ENCODE assay signal across 8 cellular contexts in the genomic region with DNA sequence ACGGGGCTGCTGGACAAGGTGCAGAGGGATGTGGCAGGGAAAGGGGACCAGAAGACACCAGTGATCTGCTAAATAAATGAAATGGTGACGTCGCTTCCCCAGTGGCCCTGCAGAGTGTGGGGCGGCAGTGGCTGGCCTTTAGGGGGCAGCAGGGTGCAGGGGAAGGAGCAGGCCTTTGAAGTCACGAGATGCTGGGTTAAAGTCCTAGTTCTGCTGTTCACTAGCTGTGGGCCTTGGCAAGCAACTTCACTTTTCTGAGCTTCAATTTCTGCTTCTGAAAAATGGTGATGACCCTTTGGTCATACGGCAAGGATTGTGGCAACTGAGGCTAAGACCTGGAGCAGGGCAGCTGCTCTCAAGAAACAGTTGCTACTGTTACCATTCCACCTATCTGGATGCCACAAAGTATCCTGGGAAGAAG. TPM values are rescaled to one million over a fixed set of nuclear protein-coding genes. Genes with fewer than 3 reads are reported as not detected.
DNase-seq lines count a peak whose midpoint lies in the region; ATAC-seq and TF ChIP-seq lines count a peak whose summit lies in the region.

No MANE protein-coding gene starts in this region.

- peak; percentile 78 for TF ChIP-seq CTCF in CD14-positive monocyte (IDR thresholded peaks at IDR 0.05)
- TF ChIP-seq CTCF in left ventricle myocardium inferior (IDR thresholded peaks at IDR 0.05; ENCODE audit: borderline replicate concordance) = peak; percentile 84
- peak; percentile 54 for TF ChIP-seq CTCF in smooth muscle cell (IDR thresholded peaks at IDR 0.05; ENCODE audit: borderline replicate concordance, insufficient read depth, poor library complexity, severe bottlenecking)

- H3K9me3 Mint-ChIP-seq in CD14-positive monocyte = no peaks in the 10 kb centered on the region

- H3K79me2 ChIP-seq in smooth muscle cell (ENCODE audit: low read depth) = no peaks in the 10 kb centered on the region

- 29% methylated on average over 6 of the region's 6 CpGs for WGBS in smooth muscle cell (ENCODE audit: low lambda C conversion rate)

- no peaks in the 10 kb centered on the region for H3K27me3 ChIP-seq in left ventricle myocardium inferior (ENCODE audit: low read depth)
- no peaks in the 10 kb centered on the region for H3K27me3 ChIP-seq in smooth muscle cell (ENCODE audit: low read depth)

- H3K4me3 Mint-ChIP-seq in CD14-positive monocyte = no peak overlapping the region

- no peak overlapping the region for H3K4me2 ChIP-seq in smooth muscle cell

- DNase-seq in CD14-positive monocyte (ENCODE audit: low spot score) = peak; percentile 90
- DNase-seq in NCI-H1105 treated with DMSO at 0.1 percent for 48 hours (lab: John Stamatoyannopoulos, UW) = peak; percentile 63
- DNase-seq in SW480 (ENCODE audit: low spot score) = peak; percentile 78
- peak; percentile 62 for DNase-seq in activated naive CD8-positive, alpha-beta T cell treated with anti-CD3 and anti-CD28 coated beads, Interleukin-2, amount 50 U/mL, for 16 hours (ENCODE audit: low read depth, low spot score)
- DNase-seq in left ventricle myocardium inferior = peak; percentile 75
- no peak for DNase-seq in smooth muscle cell (lab: John Stamatoyannopoulos, UW; ENCODE audit: unreplicated experiment)
- no peak for DNase-seq in occipital lobe (lab: John Stamatoyannopoulos, UW)

- peak overlapping the region; percentile 84 to 96 (median 92) for H3K27ac Mint-ChIP-seq in CD14-positive monocyte

- H3K27me3 Mint-ChIP-seq in CD14-positive monocyte (ENCODE audit: low read depth in 3 of 3) = peaks cover 0 to 3% (median 0%) of the 10 kb centered on the region in 3 donors

- peak overlapping the region; percentile 30 for H3K27ac ChIP-seq in left ventricle myocardium inferior (replicated peaks)
- H3K27ac ChIP-seq in smooth muscle cell (ENCODE audit: low read depth) = no peak overlapping the region

- H3K4me1 ChIP-seq in left ventricle myocardium inferior (peaks cover 18% of the 10 kb centered on the region), smooth muscle cell (ENCODE audit: low read depth) (no peaks in the 10 kb centered on the region)

- H4K20me1 ChIP-seq in smooth muscle cell (ENCODE audit: low read depth) = no peaks in the 10 kb centered on the region

- no peak overlapping the region for H3K4me3 ChIP-seq in left ventricle myocardium inferior
- no peak overlapping the region for H3K4me3 ChIP-seq in smooth muscle cell

- peaks cover 57% of the 10 kb centered on the region for H3K4me1 Mint-ChIP-seq in CD14-positive monocyte

- H3K36me3 ChIP-seq in left ventricle myocardium inferior = peaks cover 58% of the 10 kb centered on the region
- peaks cover 7% of the 10 kb centered on the region for H3K36me3 ChIP-seq in smooth muscle cell (ENCODE audit: low read depth)

- no peak overlapping the region for H3K9ac ChIP-seq in smooth muscle cell (ENCODE audit: low read depth)

- H2AFZ ChIP-seq in smooth muscle cell (ENCODE audit: low read depth) = no peak overlapping the region

- H3K9me3 ChIP-seq in left ventricle myocardium inferior (replicated peaks) (no peaks in the 10 kb centered on the region), smooth muscle cell (replicated peaks; ENCODE audit: low read depth) (no peaks in the 10 kb centered on the region)

- H3K36me3 Mint-ChIP-seq in CD14-positive monocyte = peaks cover 44 to 62% of the 10 kb centered on the region in 2 donors

- peak; percentile 61 for ATAC-seq in GM21723 (IDR thresholded peaks at IDR 0.05; ENCODE audit: unreplicated experiment)

- H3F3A ChIP-seq in smooth muscle cell (ENCODE audit: low read depth) = no peaks in the 10 kb centered on the region

- intact Hi-C loops in CD14-positive monocyte (cut with micrococcal nuclease) = loop anchor here (2.0 to 10.0 kb wide), 4 partner anchors 37 to 107 kb away; a partner anchor contains a TSS
- intact Hi-C loops in left ventricle myocardium inferior (cut with micrococcal nuclease) = no loop called here

RNA-seq across cellular contexts. Expression of a gene that starts 9.2 kb away (rescaled TPM):
- polyA plus RNA-seq in CD14-positive monocyte (10 to 100 TPM; 17.6 to 18.0 TPM), smooth muscle cell (75.2 and 79.1 TPM in 2 replicates)
- total RNA-seq in left ventricle myocardium inferior (6.3 TPM), smooth muscle cell (40.3 and 51.7 TPM in 2 replicates), occipital lobe (20.0 TPM)

RNA-seq across cellular contexts. Expression of a gene that starts 15.5 kb away (rescaled TPM):
- polyA plus RNA-seq in CD14-positive monocyte (10 to 100 TPM; 22.1 to 26.7 TPM), smooth muscle cell (46.5 and 51.2 TPM in 2 replicates)
- total RNA-seq in left ventricle myocardium inferior (31.9 TPM), smooth muscle cell (43.0 and 47.6 TPM in 2 replicates), occipital lobe (13.7 TPM)

RNA-seq across cellular contexts. Expression of a gene that starts 18.8 kb away (rescaled TPM):
- polyA plus RNA-seq in CD14-positive monocyte (10 to 100 TPM; 74.1 to 86.7 TPM), smooth muscle cell (94.3 and 108 TPM in 2 replicates)
- total RNA-seq in left ventricle myocardium inferior (26.2 TPM), smooth muscle cell (52.3 and 74.9 TPM in 2 replicates), occipital lobe (20.7 TPM)

RNA-seq across cellular contexts. Expression of a gene that starts 31.5 kb away (rescaled TPM):
- polyA plus RNA-seq in CD14-positive monocyte (10 to 100 TPM; 20.8 to 29.9 TPM), smooth muscle cell (32.0 and 36.1 TPM in 2 replicates)
- total RNA-seq in left ventricle myocardium inferior (40.3 TPM), smooth muscle cell (49.6 and 49.8 TPM in 2 replicates), occipital lobe (57.9 TPM)

RNA-seq across cellular contexts. Expression of a gene that starts 58.3 kb away (rescaled TPM):
- 10 to 100 TPM; 96.6 to 97.7 TPM for polyA plus RNA-seq in CD14-positive monocyte
- 11.4 TPM for total RNA-seq in left ventricle myocardium inferior
- total RNA-seq in smooth muscle cell = 12.5 and 19.0 TPM in 2 replicates
- polyA plus RNA-seq in smooth muscle cell = 10.4 and 16.4 TPM in 2 replicates
- total RNA-seq in occipital lobe = 19.0 TPM

Comparison
In these comparisons a context has a peak if more than half of its experiments do, and no peak if none do; other contexts are left out.
1. DNase-seq: peak in CD14-positive monocyte (single experiment), NCI-H1105 treated with DMSO at 0.1 percent for 48 hours (single experiment), SW480 (single experiment), activated naive CD8-positive, alpha-beta T cell treated with anti-CD3 and anti-CD28 coated beads, Interleukin-2, amount 50 U/mL, for 16 hours (single experiment) and left ventricle myocardium inferior (single experiment); none in smooth muscle cell (single experiment) and occipital lobe (single experiment).
2. Peak in every context shown above with its lines, with median percentiles within 50 percentile points of each other: CTCF ChIP-seq.